ENCODE assay signal across 18 cellular contexts in genomic region chr10:52212802-52213510, GRCh38.
A peak's percentile ranks its signal among the peaks of the same experiment; 100 is the strongest.
DNase-seq lines count a peak whose midpoint lies in the region; ATAC-seq and TF ChIP-seq lines count a peak whose summit lies in the region.
"Had no signal": no experiment of that assay in that cellular context is flagged by ENCODE, and none has a peak within 500 bp of the region (broad histone marks: within the 10 kb centered on the region; RNA-seq: fewer than 3 reads in every experiment).

No MANE protein-coding gene starts in this region.

- H3K4me1 ChIP-seq in ACC112 (ENCODE audit: control insufficient read depth, insufficient read depth, low read length, unreplicated experiment) (peaks cover 5% of the 10 kb centered on the region), PC-3 (ENCODE audit: insufficient read depth, low read length) (peaks cover 24% of the 10 kb centered on the region), foreskin keratinocyte (no peaks in the 10 kb centered on the region)

- no peak overlapping the region for H3K4me3 ChIP-seq in ACC112 (ENCODE audit: low read depth, low read length)
- no peak overlapping the region for H3K4me3 ChIP-seq in PC-3 (ENCODE audit: low read length)
- H3K4me3 ChIP-seq: heart left ventricle, MG63 had no signal

- H3K27me3 ChIP-seq in ACC112 (ENCODE audit: insufficient read depth, low read length), result no peaks in the 10 kb centered on the region
- no peaks in the 10 kb centered on the region for H3K27me3 ChIP-seq in PC-3 (ENCODE audit: low read length)
- no peaks in the 10 kb centered on the region for H3K27me3 ChIP-seq in foreskin keratinocyte
- H3K27me3 ChIP-seq: heart left ventricle, MG63 had no signal

- H3K9me3 ChIP-seq in PC-3 (ENCODE audit: low read length) (no peaks in the 10 kb centered on the region), T-helper 17 cell (ENCODE audit: control insufficient read depth, low read length, poor library complexity, severe bottlenecking) (no peaks in the 10 kb centered on the region)
- H3K9me3 ChIP-seq: heart left ventricle, MG63 had no signal

- no peaks in the 10 kb centered on the region for H4K20me1 ChIP-seq in PC-3 (ENCODE audit: low read length)

- no peak for ATAC-seq in PC-3
- ATAC-seq in foreskin keratinocyte, result peak; percentile 43
- no peak for ATAC-seq in T-helper 17 cell

- BruUV-seq in PC-3 (replicated peaks; lab: Mats Ljungman, UMichigan), result no TSS peak

- H3K27ac ChIP-seq in ACC112 (ENCODE audit: low read depth, low read length), result no peak overlapping the region
- no peak overlapping the region for H3K27ac ChIP-seq in PC-3 (ENCODE audit: low read length)
- no peak overlapping the region for H3K27ac ChIP-seq in foreskin keratinocyte

- no peak overlapping the region for H3K4me3 Mint-ChIP-seq in nephron
- H3K4me3 Mint-ChIP-seq in T-helper 17 cell, result no peak overlapping the region
- H3K4me3 Mint-ChIP-seq: dendritic cell treated with granulocyte-macrophage colony-stimulating factor and Interleukin-4, amounts not matched to agents 40 ng/mL and 50 ng/mL, for 4 days had no signal

- H3K9me2 ChIP-seq in PC-3 (replicated peaks; ENCODE audit: low read length), result no peaks in the 10 kb centered on the region

- POLR2A ChIA-PET in PC-3 (lab: Charles Lee; ENCODE audit: unreplicated experiment), result interaction anchor here (0.7 kb wide), 1 partner anchor 101 kb away, joined by 5 read pairs; the partner anchor contains the start of gene DKK1

- TF ChIP-seq CTCF in PC-3 (conservative IDR thresholded peaks at IDR 0.05; ENCODE audit: low read depth, low read length) (no peak), foreskin keratinocyte (conservative IDR thresholded peaks at IDR 0.05) (no peak), nephron (IDR thresholded peaks at IDR 0.05; ENCODE audit: unreplicated experiment in 3 of 3) (no peak)

- H3K27ac Mint-ChIP-seq in nephron, result peak overlapping the region; percentile 3 to 74 (median 44)
- no peak overlapping the region for H3K27ac Mint-ChIP-seq in T-helper 17 cell
- H3K27ac Mint-ChIP-seq: dendritic cell treated with granulocyte-macrophage colony-stimulating factor and Interleukin-4, amounts not matched to agents 40 ng/mL and 50 ng/mL, for 4 days; progenitor cell of endocrine pancreas had no signal

- H3K27me3 Mint-ChIP-seq in nephron (ENCODE audit: low read depth), result no peaks in the 10 kb centered on the region
- peaks cover 14% of the 10 kb centered on the region for H3K27me3 Mint-ChIP-seq in T-helper 17 cell
- H3K27me3 Mint-ChIP-seq: dendritic cell treated with granulocyte-macrophage colony-stimulating factor and Interleukin-4, amounts not matched to agents 40 ng/mL and 50 ng/mL, for 4 days; progenitor cell of endocrine pancreas had no signal

- no peak overlapping the region for H3K4me2 ChIP-seq in PC-3 (ENCODE audit: low read length)

- intact Hi-C loops in PC-3 (cut with micrococcal nuclease), result loop anchor here (10.0 kb wide), 2 partner anchors 508 to 668 kb away; no protein-coding TSS in a partner anchor

- H3K79me2 ChIP-seq in ACC112 (ENCODE audit: control insufficient read depth, insufficient read depth, low read length, unreplicated experiment) (no peaks in the 10 kb centered on the region), PC-3 (ENCODE audit: low read length) (no peaks in the 10 kb centered on the region)

- no peaks in the 10 kb centered on the region for H3K36me3 ChIP-seq in ACC112 (ENCODE audit: insufficient read depth, low read length)
- no peaks in the 10 kb centered on the region for H3K36me3 ChIP-seq in PC-3 (ENCODE audit: low read depth, low read length)
- H3K36me3 ChIP-seq: heart left ventricle, MG63 had no signal

- CTCF ChIA-PET in PC-3 (lab: Charles Lee), result no interaction called here

- DNase-seq in PC-3 (no peak), foreskin keratinocyte (no peak), GDM1 (lab: John Stamatoyannopoulos, UW) (no peak), NCI-H2171 treated with DMSO at 0.1 percent for 48 hours (lab: John Stamatoyannopoulos, UW) (no peak), T-helper 17 cell (no peak), DMS153 treated with DMSO at 0.1 percent for 48 hours (lab: John Stamatoyannopoulos, UW; ENCODE audit: unreplicated experiment) (no peak)
- DNase-seq: activated CD4-positive, alpha-beta T cell treated with anti-CD3 and anti-CD28 coated beads for 4 hours; activated CD8-positive, alpha-beta memory T cell treated with anti-CD3 and anti-CD28 coated beads, Interleukin-2, amount 50 U/mL, for 48 hours; activated naive CD4-positive, alpha-beta T cell; NCI-H187; NCI-H446; T1000 had no signal

- peaks cover 62% of the 10 kb centered on the region for H3K4me1 Mint-ChIP-seq in nephron
- no peaks in the 10 kb centered on the region for H3K4me1 Mint-ChIP-seq in T-helper 17 cell

- H3F3A ChIP-seq in PC-3 (ENCODE audit: low read length, unreplicated experiment), result no peaks in the 10 kb centered on the region

- no peak overlapping the region for H3K9ac ChIP-seq in PC-3 (ENCODE audit: low read length)

- peaks cover under 1% of the 10 kb centered on the region for H3K9me3 Mint-ChIP-seq in nephron
- H3K9me3 Mint-ChIP-seq: dendritic cell treated with granulocyte-macrophage colony-stimulating factor and Interleukin-4, amounts not matched to agents 40 ng/mL and 50 ng/mL, for 4 days had no signal

- peak overlapping the region; percentile 83 for H2AFZ ChIP-seq in ACC112 (ENCODE audit: low read length, unreplicated experiment)
- peak overlapping the region; percentile 27 for H2AFZ ChIP-seq in PC-3 (ENCODE audit: low read length)

- H3K36me3 Mint-ChIP-seq in nephron (ENCODE audit: low read depth), result no peaks in the 10 kb centered on the region
- no peaks in the 10 kb centered on the region for H3K36me3 Mint-ChIP-seq in T-helper 17 cell (ENCODE audit: low read depth)
